25 cellular contexts compared by ENCODE assay signal in the genomic region with DNA sequence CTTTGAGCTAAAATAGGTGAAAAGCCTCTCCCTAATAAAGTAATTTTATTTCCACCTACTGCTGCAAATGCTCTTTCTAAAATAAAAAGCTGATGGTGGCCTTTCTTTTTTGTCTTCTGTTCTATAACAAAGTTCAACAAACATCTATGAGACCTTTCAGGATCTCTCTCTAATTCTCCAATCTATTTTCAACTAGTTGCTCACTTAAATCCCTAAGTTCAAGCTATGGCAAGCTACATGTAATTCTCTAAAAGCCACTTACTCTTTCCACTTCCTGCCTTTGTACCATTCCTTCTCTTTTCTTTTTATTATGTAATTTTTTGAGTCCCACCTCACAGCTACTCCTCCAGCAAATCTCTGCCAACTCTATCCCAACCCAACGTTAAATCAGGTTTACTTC. TPM values are rescaled to one million over a fixed set of nuclear protein-coding genes. Genes with fewer than 3 reads are reported as not detected.
DNase-seq lines count a peak whose midpoint lies in the region; ATAC-seq, FAIRE-seq and TF ChIP-seq lines count a peak whose summit lies in the region.
"Had no signal": no experiment of that assay in that cellular context is flagged by ENCODE, and none has a peak within 500 bp of the region (broad histone marks: within the 10 kb centered on the region; RNA-seq: fewer than 3 reads in every experiment).

No MANE protein-coding gene starts in this region.

- intact Hi-C loops in activated CD4-positive, alpha-beta T cell treated with anti-CD3 and anti-CD28 coated beads for 36 hours (cut with DNase I, micrococcal nuclease), result loop anchor here in 1 of 2 experiments (2.0 kb wide), 1 partner anchor 21 kb away; the partner anchor contains the start of gene CHD1
- intact Hi-C loops in pancreas (cut with DNase I), result loop anchor here in 2 of 3 donors (5.0 kb wide), 1 partner anchor 124 kb away; no protein-coding TSS in a partner anchor

- peaks cover 26% of the 10 kb centered on the region for H3K36me3 Mint-ChIP-seq in activated CD4-positive, alpha-beta T cell treated with anti-CD3 and anti-CD28 coated beads for 36 hours (ENCODE audit: low read depth)
- no peaks in the 10 kb centered on the region for H3K36me3 Mint-ChIP-seq in chondrocyte (ENCODE audit: low read depth)
- H3K36me3 Mint-ChIP-seq in progenitor cell of endocrine pancreas (ENCODE audit: insufficient read depth), result peaks cover 2% of the 10 kb centered on the region

- no peaks in the 10 kb centered on the region for H3K27me3 Mint-ChIP-seq in activated CD4-positive, alpha-beta T cell treated with anti-CD3 and anti-CD28 coated beads for 36 hours
- H3K27me3 Mint-ChIP-seq in chondrocyte (ENCODE audit: low read depth) (no peaks in the 10 kb centered on the region), progenitor cell of endocrine pancreas (no peaks in the 10 kb centered on the region)

- peak overlapping the region; percentile 69 for H3K27ac Mint-ChIP-seq in activated CD4-positive, alpha-beta T cell treated with anti-CD3 and anti-CD28 coated beads for 36 hours
- H3K27ac Mint-ChIP-seq in chondrocyte (ENCODE audit: unreplicated experiment) (peak overlapping the region; percentile 34), progenitor cell of endocrine pancreas (peak overlapping the region; percentile 8)
- H3K27ac Mint-ChIP-seq: T-helper 1 cell treated with Interleukin-12 subunit alpha and Interleukin-12 subunit beta and Interleukin-4 antibody, amounts not matched to agents 30 μg/mL and 1 μg/mL, for 36 hours had no signal

- POLR2A ChIA-PET in activated CD4-positive, alpha-beta T cell treated with anti-CD3 and anti-CD28 coated beads for 36 hours (lab: Charles Lee), result no interaction called here

- no peak overlapping the region for H3K9ac ChIP-seq in HUES48 (ENCODE audit: low read depth, low read length)
- H3K9ac ChIP-seq: BLaER1 had no signal

- WGBS in pancreas, 2 donors, result 63 to 70% methylated on average over 1 of the region's 1 CpG

- no peak for FAIRE-seq in pancreas (lab: Jason Lieb, UNC)
- FAIRE-seq: HepG2 had no signal

- H3K9me3 ChIP-seq in HUES48 (ENCODE audit: control insufficient read depth, insufficient read depth, low read length) (no peaks in the 10 kb centered on the region), pancreas (no peaks in the 10 kb centered on the region)
- H3K9me3 ChIP-seq: BLaER1, esophagus squamous epithelium, upper lobe of left lung had no signal

- H3K4me1 ChIP-seq in HUES48 (ENCODE audit: control insufficient read depth, insufficient read depth, low read length), result peaks cover 20% of the 10 kb centered on the region
- H3K4me1 ChIP-seq in pancreas, result peaks cover 0 to 9% (median 0%) of the 10 kb centered on the region in 3 donors

- no peaks in the 10 kb centered on the region for H3K27me3 ChIP-seq in HUES48 (ENCODE audit: control insufficient read depth, insufficient read depth, low read length)
- H3K27me3 ChIP-seq in pancreas, result no peaks in the 10 kb centered on the region
- H3K27me3 ChIP-seq: BLaER1, esophagus squamous epithelium, upper lobe of left lung had no signal

- no peaks in the 10 kb centered on the region for H3K9me3 Mint-ChIP-seq in activated CD4-positive, alpha-beta T cell treated with anti-CD3 and anti-CD28 coated beads for 36 hours (ENCODE audit: low read depth)
- H3K9me3 Mint-ChIP-seq in chondrocyte (ENCODE audit: low read depth) (no peaks in the 10 kb centered on the region), progenitor cell of endocrine pancreas (ENCODE audit: low read depth) (no peaks in the 10 kb centered on the region)
- H3K9me3 Mint-ChIP-seq: T-helper 1 cell treated with Interleukin-12 subunit alpha and Interleukin-12 subunit beta and Interleukin-4 antibody, amounts not matched to agents 30 μg/mL and 1 μg/mL, for 36 hours had no signal

- H3K4me3 Mint-ChIP-seq in activated CD4-positive, alpha-beta T cell treated with anti-CD3 and anti-CD28 coated beads for 36 hours, result no peak overlapping the region
- H3K4me3 Mint-ChIP-seq in chondrocyte (ENCODE audit: unreplicated experiment), result no peak overlapping the region
- no peak overlapping the region for H3K4me3 Mint-ChIP-seq in progenitor cell of endocrine pancreas (ENCODE audit: low read depth)
- H3K4me3 Mint-ChIP-seq: T-helper 1 cell treated with Interleukin-12 subunit alpha and Interleukin-12 subunit beta and Interleukin-4 antibody, amounts not matched to agents 30 μg/mL and 1 μg/mL, for 36 hours had no signal

- H3K36me3 ChIP-seq in HUES48 (ENCODE audit: control insufficient read depth, insufficient read depth, low read length) (peaks cover 40% of the 10 kb centered on the region), pancreas (peaks cover 0 to 15% (median 0%) of the 10 kb centered on the region in 3 donors)

- DNase-seq in activated CD4-positive, alpha-beta T cell treated with anti-CD3 and anti-CD28 coated beads for 36 hours, result no peak
- DNase-seq in activated CD4-positive, alpha-beta T cell treated with anti-CD3 and anti-CD28 coated beads for 48 hours, result no peak
- no peak for DNase-seq in chondrocyte (ENCODE audit: low spot score)
- DNase-seq in progenitor cell of endocrine pancreas (ENCODE audit: low spot score, unreplicated experiment), result no peak
- no peak for DNase-seq in NCI-H526 (lab: John Stamatoyannopoulos, UW)
- no peak for DNase-seq in pancreas
- DNase-seq: activated effector memory CD4-positive, alpha-beta T cell treated with Interleukin-2 at 50 U/mL for 16 hours; aorta; DMS79 treated with DMSO at 0.1 percent for 48 hours; effector CD8-positive, alpha-beta T cell; esophagus squamous epithelium; H7; left ventricle myocardium superior; NCI-H1436 treated with DMSO at 0.1 percent for 48 hours; NCI-H2171; NCI-H748 treated with DMSO at 0.1 percent for 48 hours; OCI-M1; SIG-M5; upper lobe of left lung had no signal

- peak overlapping the region; percentile 1; the same call in 1 of the 2 replicates for H3K4me3 ChIP-seq in HUES48 (ENCODE audit: low read depth, low read length)
- H3K4me3 ChIP-seq in pancreas, result no peak overlapping the region
- H3K4me3 ChIP-seq: BLaER1, esophagus squamous epithelium, upper lobe of left lung had no signal

- no peak for ATAC-seq in activated CD4-positive, alpha-beta T cell treated with anti-CD3 and anti-CD28 coated beads for 36 hours
- ATAC-seq in pancreas (no peak), HG03439 (IDR thresholded peaks at IDR 0.05; ENCODE audit: unreplicated experiment) (no peak)
- ATAC-seq: HepG2, left ventricle myocardium superior, sciatic nerve had no signal

- peaks cover 69% of the 10 kb centered on the region for H3K4me1 Mint-ChIP-seq in activated CD4-positive, alpha-beta T cell treated with anti-CD3 and anti-CD28 coated beads for 36 hours
- H3K4me1 Mint-ChIP-seq in chondrocyte (ENCODE audit: low read depth), result peaks cover 25% of the 10 kb centered on the region
- H3K4me1 Mint-ChIP-seq in progenitor cell of endocrine pancreas (ENCODE audit: low read depth), result peaks cover 2% of the 10 kb centered on the region

- CTCF ChIA-PET in activated CD4-positive, alpha-beta T cell treated with anti-CD3 and anti-CD28 coated beads for 36 hours (lab: Charles Lee), result interaction anchor here (0.7 to 5.7 kb wide), 5 partner anchors 120 to 155 kb away, joined by 3 to 49 read pairs (median 5); no protein-coding TSS in a partner anchor

- H3K27ac ChIP-seq in HUES48 (ENCODE audit: low read depth, low read length), result no peak overlapping the region
- H3K27ac ChIP-seq in pancreas, result no peak overlapping the region
- H3K27ac ChIP-seq: BLaER1, esophagus squamous epithelium, upper lobe of left lung had no signal

- TF ChIP-seq CTCF in chondrocyte (IDR thresholded peaks at IDR 0.05) (no peak), progenitor cell of endocrine pancreas (IDR thresholded peaks at IDR 0.05; ENCODE audit: unreplicated experiment) (no peak), pancreas (IDR thresholded peaks at IDR 0.05) (no peak)

RNA-seq across cellular contexts. Expression of gene CHD1, which starts 20.9 kb away (rescaled TPM):
- total RNA-seq in activated CD4-positive, alpha-beta T cell treated with anti-CD3 and anti-CD28 coated beads for 36 hours, result 10 to 100 TPM; 50.8 to 75.5 TPM
- 24.5 to 27.0 TPM (median 24.6 TPM) in 3 replicates for total RNA-seq in chondrocyte
- total RNA-seq in progenitor cell of endocrine pancreas, result 61.0 and 62.7 TPM in 2 replicates
- 10 to 100 TPM; 10.1 to 17.7 (median 11.8) TPM for total RNA-seq in pancreas
- 10 to 100 TPM; 12.2 to 20.7 TPM for polyA plus RNA-seq in pancreas

Comparison
In these comparisons a context has a peak if more than half of its experiments do, and no peak if none do; other contexts are left out.
1. H3K27ac Mint-ChIP-seq: peak in every context shown above with its lines; median percentile 69 in activated CD4-positive, alpha-beta T cell treated with anti-CD3 and anti-CD28 coated beads for 36 hours; 34 in chondrocyte; 8 in progenitor cell of endocrine pancreas.